19 cellular contexts compared by ENCODE assay signal in genomic region chr1:99503276-99503747, GRCh38.
DNase-seq lines count a peak whose midpoint lies in the region; ATAC-seq and TF ChIP-seq lines count a peak whose summit lies in the region.
"Had no signal": no experiment of that assay in that cellular context is flagged by ENCODE, and none has a peak within 500 bp of the region (broad histone marks: within the 10 kb centered on the region; RNA-seq: fewer than 3 reads in every experiment).

No MANE protein-coding gene starts in this region.

- ATAC-seq in foreskin keratinocyte: peak; percentile 29
- ATAC-seq in HG03354 (IDR thresholded peaks at IDR 0.05; ENCODE audit: poor library complexity, severe bottlenecking, unreplicated experiment): no peak
- ATAC-seq in HG03025 (IDR thresholded peaks at IDR 0.05; ENCODE audit: low FRiP score, unreplicated experiment): no peak

- in situ Hi-C loops in astrocyte of the cerebellum (cut with HindIII; ENCODE audit: low sequenced_read_pairs): no loop called here

- H3K4me3 ChIP-seq in astrocyte of the cerebellum (ENCODE audit: low read depth, low read length): no peak overlapping the region
- H3K4me3 ChIP-seq: BLaER1 treated with 17β-estradiol and CSF1 and Interleukin-3, amounts not matched to agents 10 nM and 100 nM; psoas muscle had no signal

- no peaks in the 10 kb centered on the region for H3K4me1 ChIP-seq in foreskin keratinocyte
- H3K4me1 ChIP-seq: BLaER1 treated with 17β-estradiol and CSF1 and Interleukin-3, amounts not matched to agents 10 nM and 100 nM; psoas muscle had no signal

- H3K27ac ChIP-seq in foreskin keratinocyte: no peak overlapping the region
- H3K27ac ChIP-seq: BLaER1 treated with 17β-estradiol and CSF1 and Interleukin-3, amounts not matched to agents 10 nM and 100 nM; psoas muscle had no signal

- no peaks in the 10 kb centered on the region for H3K27me3 ChIP-seq in foreskin keratinocyte
- H3K27me3 ChIP-seq: BLaER1 treated with 17β-estradiol and CSF1 and Interleukin-3, amounts not matched to agents 10 nM and 100 nM had no signal

- DNase-seq in GM03348 (ENCODE audit: low spot score) (peak; percentile 26), astrocyte of the cerebellum (ENCODE audit: low read depth) (peak; percentile 11), foreskin keratinocyte (peak; percentile 47 to 73), non-pigmented ciliary epithelial cell (ENCODE audit: low read depth) (peak; percentile 31), middle frontal gyrus (ENCODE audit: extremely low spot score, low spot score) (no peak), activated gamma-delta T cell (lab: John Stamatoyannopoulos, UW) (no peak)
- DNase-seq: activated CD4-positive, alpha-beta memory T cell treated with anti-CD3 and anti-CD28 coated beads, Interleukin-2, amount 10 ng/mL, durations not matched to agents 7 days and 5 days; activated naive CD4-positive, alpha-beta T cell treated with anti-CD3 and anti-CD28 coated beads for 36 hours; cortex of kidney; hippocampal formation; NCI-H1105; NCI-H446 treated with DMSO at 0.1 percent for 48 hours; psoas muscle; RPMI8226; stimulated activated CD4-positive, alpha-beta T cell treated with anti-CD3 and anti-CD28 coated beads, Interleukin-4, amount 100 ng/mL, for 24 hours; stimulated activated naive CD4-positive, alpha-beta T cell treated with Interleukin-2 at 50 U/mL for 16 hours had no signal

- TF ChIP-seq CTCF in astrocyte of the cerebellum (IDR thresholded peaks at IDR 0.05; ENCODE audit: low read depth, low read length, missing control alignments) (no peak), foreskin keratinocyte (conservative IDR thresholded peaks at IDR 0.05) (no peak)

Comparison
In these comparisons a context has a peak if more than half of its experiments do, and no peak if none do; other contexts are left out.
1. DNase-seq: peak in GM03348 (single experiment), astrocyte of the cerebellum (single experiment), foreskin keratinocyte (2 of 2) and non-pigmented ciliary epithelial cell (single experiment); none in middle frontal gyrus (single experiment) and activated gamma-delta T cell (single experiment).